Comparison of ENCODE assay signal across 8 cellular contexts in the genomic region with DNA sequence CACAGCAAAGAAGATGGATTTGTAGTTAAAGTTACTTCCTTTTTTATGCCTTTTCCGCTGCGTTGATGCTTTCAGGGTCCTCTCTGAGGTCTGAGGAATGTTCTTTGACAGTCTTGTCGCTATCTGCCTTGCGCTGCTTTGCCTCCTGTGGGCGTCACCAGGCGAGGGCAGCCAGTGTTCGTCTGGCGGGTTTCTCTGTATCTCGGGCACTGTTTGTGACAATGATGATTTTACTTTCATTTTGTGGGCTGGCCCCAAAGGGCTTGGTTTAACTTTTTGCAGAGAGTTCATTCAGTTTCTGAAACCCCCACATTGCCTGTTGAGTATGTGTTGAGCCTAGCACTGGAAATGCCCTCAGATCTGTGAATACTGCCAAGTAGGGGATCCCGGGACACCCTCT. TPM values are rescaled to one million over a fixed set of nuclear protein-coding genes. Genes with fewer than 3 reads are reported as not detected.
A peak's percentile ranks its signal among the peaks of the same experiment; 100 is the strongest.
DNase-seq lines count a peak whose midpoint lies in the region; ATAC-seq, FAIRE-seq and TF ChIP-seq lines count a peak whose summit lies in the region.

No MANE protein-coding gene starts in this region.

- no TSS peak for BruUV-seq in endothelial cell of umbilical vein (replicated peaks; lab: Mats Ljungman, UMichigan)

- no CpG with 5 or more reads among the region's 10 CpGs for WGBS in mesendoderm (ENCODE audit: extremely low coverage, insufficient coverage, low lambda C conversion rate)

- dilution Hi-C loops in endothelial cell of umbilical vein (cut with MboI; ENCODE audit: extremely low pct_ligation_motif_present, low sequenced_read_pairs), result loop anchor here (10.0 kb wide), 1 partner anchor 140 kb away; no protein-coding TSS in a partner anchor

- H2BK15ac ChIP-seq in mesendoderm (replicated peaks; ENCODE audit: low read depth), result no peak overlapping the region

- DNase-seq in activated CD4-positive, alpha-beta T cell treated with anti-CD3 and anti-CD28 coated beads, Interleukin-2, amount 50 U/mL, for 4 hours, result peak; percentile 65 to 71
- no peak for DNase-seq in endothelial cell of umbilical vein (ENCODE audit: low read depth, low spot score)
- peak; percentile 73 for DNase-seq in stimulated activated CD4-positive, alpha-beta T cell treated with anti-CD3 and anti-CD28 coated beads, Interleukin-1b, Interleukin-23, amount 100 ng/mL, for 48 hours
- DNase-seq in RCC 7860 (ENCODE audit: low spot score), result no peak
- DNase-seq in SHP77 (lab: John Stamatoyannopoulos, UW), result no peak
- no peak for DNase-seq in mesendoderm

- no peak overlapping the region for H4K8ac ChIP-seq in mesendoderm (ENCODE audit: low read depth, low read length)

- H3K27ac ChIP-seq in endothelial cell of umbilical vein (ENCODE audit: insufficient read depth, low read depth, low read length) (peak overlapping the region; percentile 70), mesendoderm (ENCODE audit: low read depth, low read length) (no peak overlapping the region)

- H3K56ac ChIP-seq in mesendoderm (ENCODE audit: low read length), result no peak overlapping the region

- no peak overlapping the region for H3K18ac ChIP-seq in mesendoderm (ENCODE audit: low read length)

- peaks cover 2% of the 10 kb centered on the region for H3K79me1 ChIP-seq in mesendoderm (ENCODE audit: low read length)

- POLR2A ChIA-PET in endothelial cell of umbilical vein (lab: Charles Lee), result no interaction called here

- CTCF ChIA-PET in endothelial cell of umbilical vein (lab: Charles Lee), result interaction anchor here (0.6 to 1.6 kb wide), 2 partner anchors 155 to 624 kb away, joined by 3 read pairs; no protein-coding TSS in a partner anchor

- no peak overlapping the region for H3K4me3 ChIP-seq in endothelial cell of umbilical vein (replicated peaks in 1 of 3; ENCODE audit: insufficient read depth in 1 of 3, low read depth in 1 of 3, low read length in 3 of 3)
- H3K4me3 ChIP-seq in mesendoderm (ENCODE audit: low read length), result no peak overlapping the region

- H3K23ac ChIP-seq in mesendoderm (ENCODE audit: low read length), result no peak overlapping the region

- H3K9ac ChIP-seq in endothelial cell of umbilical vein (replicated peaks; ENCODE audit: extremely low read depth, insufficient read depth, low read length), result peak overlapping the region; percentile 11
- no peak overlapping the region for H3K9ac ChIP-seq in mesendoderm (ENCODE audit: low read length)

- FAIRE-seq in endothelial cell of umbilical vein (lab: Jason Lieb, UNC) (no peak), RCC 7860 (lab: Jason Lieb, UNC) (no peak)

- H4K5ac ChIP-seq in mesendoderm (ENCODE audit: low read length), result no peak overlapping the region

- H3K9me1 ChIP-seq in endothelial cell of umbilical vein (replicated peaks; ENCODE audit: control insufficient read depth, extremely low read depth, insufficient read depth, low read length), result no peaks in the 10 kb centered on the region

- intact Hi-C loops in endothelial cell of umbilical vein (cut with micrococcal nuclease), result no loop called here

- no peaks in the 10 kb centered on the region for H4K20me1 ChIP-seq in endothelial cell of umbilical vein (replicated peaks; ENCODE audit: control insufficient read depth, extremely low read depth, insufficient read depth, low read length)

- no peak overlapping the region for H2AFZ ChIP-seq in endothelial cell of umbilical vein (ENCODE audit: low read depth, low read length)

- peaks cover 23% of the 10 kb centered on the region for H3K79me2 ChIP-seq in endothelial cell of umbilical vein (ENCODE audit: control insufficient read depth, insufficient read depth, low read length)
- H3K79me2 ChIP-seq in mesendoderm (ENCODE audit: control insufficient read depth, insufficient read depth, low read length), result no peaks in the 10 kb centered on the region

- ATAC-seq in GM19023 (IDR thresholded peaks at IDR 0.05; ENCODE audit: unreplicated experiment) (peak; percentile 77), HG03196 (IDR thresholded peaks at IDR 0.05; ENCODE audit: unreplicated experiment) (peak; percentile 85)

- H3K4me2 ChIP-seq in endothelial cell of umbilical vein (ENCODE audit: insufficient read depth, low read length) (peak overlapping the region; percentile 33), mesendoderm (ENCODE audit: low read length) (no peak overlapping the region)

- peaks cover 2 to 5% of the 10 kb centered on the region in 2 experiments for H3K36me3 ChIP-seq in endothelial cell of umbilical vein (ENCODE audit: control insufficient read depth in 2 of 2, extremely low read depth in 1 of 2, insufficient read depth in 2 of 2, low read length in 2 of 2)
- H3K36me3 ChIP-seq in mesendoderm (ENCODE audit: control insufficient read depth, insufficient read depth, low read length), result no peaks in the 10 kb centered on the region

- H2BK120ac ChIP-seq in mesendoderm (ENCODE audit: low read depth, low read length), result no peak overlapping the region

- no peak overlapping the region for H2AK5ac ChIP-seq in mesendoderm (ENCODE audit: low read length)

- no peaks in the 10 kb centered on the region for H3K9me3 ChIP-seq in endothelial cell of umbilical vein (replicated peaks; ENCODE audit: control insufficient read depth, insufficient read depth, low read length)

- H3K27me3 ChIP-seq in endothelial cell of umbilical vein (ENCODE audit: control insufficient read depth in 2 of 2, insufficient read depth in 2 of 2, low read length in 2 of 2) (no peaks in the 10 kb centered on the region), mesendoderm (ENCODE audit: insufficient read depth, low read length, poor library complexity) (no peaks in the 10 kb centered on the region)

- H3K4me1 ChIP-seq in endothelial cell of umbilical vein (ENCODE audit: control insufficient read depth, extremely low read depth, insufficient read depth, low read length), result peaks cover 53% of the 10 kb centered on the region
- no peaks in the 10 kb centered on the region for H3K4me1 ChIP-seq in mesendoderm (ENCODE audit: control insufficient read depth, low read depth, low read length)

- no peak overlapping the region for H2BK5ac ChIP-seq in mesendoderm (ENCODE audit: low read length)

- H3K4ac ChIP-seq in mesendoderm (ENCODE audit: low read depth, low read length), result no peak overlapping the region

- no peak for TF ChIP-seq POLR2A in endothelial cell of umbilical vein (IDR thresholded peaks at IDR 0.05; ENCODE audit: low read depth, low read length)

- TF ChIP-seq CTCF in endothelial cell of umbilical vein (IDR thresholded peaks at IDR 0.05; ENCODE audit: extremely low read depth in 1 of 2, insufficient read depth in 1 of 2, low read depth in 1 of 2, low read length in 2 of 2), result no peak

TF ChIP-seq in endothelial cell of umbilical vein, 7 proteins besides CTCF, POLR2A, EP300 and RAD21:
- TF ChIP-seq JUN (IDR thresholded peaks at IDR 0.05; ENCODE audit: borderline replicate concordance, insufficient read depth, insufficient read length, low read depth) (no peak), GATA2 (IDR thresholded peaks at IDR 0.05; ENCODE audit: insufficient read depth, insufficient read length, low read depth, low read length) (no peak), FOS (IDR thresholded peaks at IDR 0.05; ENCODE audit: borderline replicate concordance, insufficient read depth, low read length) (no peak), MYC (IDR thresholded peaks at IDR 0.05; ENCODE audit: low read depth, low read length) (no peak), POLR2AphosphoS5 (IDR thresholded peaks at IDR 0.05; ENCODE audit: insufficient read depth, low read depth, low read length) (no peak), EZH2 (IDR thresholded peaks at IDR 0.05; ENCODE audit: borderline replicate concordance, low read depth, low read length, severe bottlenecking) (no peak)
- TF ChIP-seq, protein P1, sequence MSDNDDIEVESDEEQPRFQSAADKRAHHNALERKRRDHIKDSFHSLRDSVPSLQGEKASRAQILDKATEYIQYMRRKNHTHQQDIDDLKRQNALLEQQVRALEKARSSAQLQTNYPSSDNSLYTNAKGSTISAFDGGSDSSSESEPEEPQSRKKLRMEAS (IDR thresholded peaks at IDR 0.05; ENCODE audit: insufficient read depth, insufficient read length), result no peak

RNA-seq across cellular contexts. Expression of a gene that starts 24.6 kb away (rescaled TPM):
- 35.4 and 39.9 TPM in 2 replicates for total RNA-seq in endothelial cell of umbilical vein
- polyA plus RNA-seq in endothelial cell of umbilical vein, result 9.1 and 11.9 TPM in 2 replicates
- 7.3 and 8.1 TPM in 2 replicates for polyA plus RNA-seq in endothelial cell of umbilical vein (2011; cell fraction: cytosol; rRNA removed)
- polyA plus RNA-seq in endothelial cell of umbilical vein (2011; cell fraction: nucleus; rRNA removed), result 46.6 and 57.5 TPM in 2 replicates
- polyA plus RNA-seq in endothelial cell of umbilical vein (2012), result 23.9 and 24.6 TPM in 2 replicates
- polyA minus RNA-seq in endothelial cell of umbilical vein, result 39.4 and 43.0 TPM in 2 replicates
- 24.6 TPM for polyA minus RNA-seq in endothelial cell of umbilical vein (2011; cell fraction: cytosol; rRNA and poly(A)+ RNA removed)
- polyA minus RNA-seq in endothelial cell of umbilical vein (2011; cell fraction: nucleus; rRNA and poly(A)+ RNA removed), result 53.3 and 80.0 TPM in 2 replicates
- 32.1 TPM for polyA plus RNA-seq in mesendoderm (2013, experiment 1 of 2)
- 32.5 TPM for polyA plus RNA-seq in mesendoderm (2013, experiment 2 of 2)

Comparison
In these comparisons a context has a peak if more than half of its experiments do, and no peak if none do; other contexts are left out.
1. DNase-seq: peak in activated CD4-positive, alpha-beta T cell treated with anti-CD3 and anti-CD28 coated beads, Interleukin-2, amount 50 U/mL, for 4 hours (2 of 2) and stimulated activated CD4-positive, alpha-beta T cell treated with anti-CD3 and anti-CD28 coated beads, Interleukin-1b, Interleukin-23, amount 100 ng/mL, for 48 hours (single experiment); none in endothelial cell of umbilical vein (single experiment), RCC 7860 (single experiment), SHP77 (0 of 2) and mesendoderm (single experiment).